12 cellular contexts compared by ENCODE assay signal in the genomic region with DNA sequence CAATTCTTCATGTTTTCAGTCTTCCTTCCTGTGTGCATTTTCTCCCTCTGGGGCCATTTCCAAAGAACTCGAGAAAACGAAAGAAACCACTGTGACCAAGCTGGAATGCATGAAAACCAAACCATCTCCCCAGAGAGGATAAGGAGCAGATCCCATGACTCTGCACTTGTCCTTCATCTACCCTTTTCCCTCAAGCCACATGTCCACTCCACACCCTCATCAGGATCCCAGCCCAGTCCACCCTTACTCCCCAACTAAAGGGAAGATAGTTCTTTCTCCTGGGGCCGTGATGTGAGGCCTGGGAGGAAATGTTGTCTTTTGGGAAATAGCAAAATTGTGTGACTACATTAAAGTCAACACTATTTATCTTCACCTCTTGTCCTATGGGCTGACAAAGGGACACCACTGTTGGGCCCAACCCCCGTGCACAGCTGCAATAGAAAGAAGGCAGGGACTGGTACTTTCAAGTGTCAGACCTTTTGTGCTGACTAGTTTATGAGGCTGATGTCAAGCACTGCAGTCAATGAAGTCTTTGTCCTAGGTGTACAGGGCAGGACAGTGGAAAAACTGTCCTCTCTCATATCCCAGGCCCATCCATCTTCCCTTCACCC.
A peak's percentile ranks its signal among the peaks of the same experiment; 100 is the strongest.
DNase-seq lines count a peak whose midpoint lies in the region; ATAC-seq and TF ChIP-seq lines count a peak whose summit lies in the region.
"Had no signal": no experiment of that assay in that cellular context is flagged by ENCODE, and none has a peak within 500 bp of the region (broad histone marks: within the 10 kb centered on the region; RNA-seq: fewer than 3 reads in every experiment).

No MANE protein-coding gene starts in this region.

- no peaks in the 10 kb centered on the region for H3K9me3 Mint-ChIP-seq in HFFc6
- no peaks in the 10 kb centered on the region for H3K9me3 Mint-ChIP-seq in nephron

- TF ChIP-seq CTCF in AG09309 (IDR thresholded peaks at IDR 0.05; ENCODE audit: control insufficient read depth, insufficient read depth, low read depth, low read length, missing control alignments), result no peak
- no peak for TF ChIP-seq CTCF in HFFc6 (IDR thresholded peaks at IDR 0.05)
- TF ChIP-seq CTCF in dorsolateral prefrontal cortex (IDR thresholded peaks at IDR 0.05 in 54 of 56, conservative IDR thresholded peaks at IDR 0.05 in 2 of 56; ENCODE audit: low read depth in 1 of 56, partially characterized antibody in 56 of 56), result no peak
- no peak for TF ChIP-seq CTCF in nephron (IDR thresholded peaks at IDR 0.05; ENCODE audit: unreplicated experiment in 3 of 3)
- TF ChIP-seq CTCF in omental fat pad (IDR thresholded peaks at IDR 0.05), result no peak
- TF ChIP-seq CTCF in GM13976 (IDR thresholded peaks at IDR 0.05; ENCODE audit: borderline replicate concordance, control extremely low read depth, extremely low read depth, insufficient read depth, missing control alignments), result no peak

- peak overlapping the region; percentile 51 for H3K4me3 Mint-ChIP-seq in HFFc6
- no peak overlapping the region for H3K4me3 Mint-ChIP-seq in nephron

- ATAC-seq in omental fat pad (ENCODE audit: low FRiP score), result no peak
- ATAC-seq in GM21723 (IDR thresholded peaks at IDR 0.05; ENCODE audit: unreplicated experiment), result no peak

- DNase-seq in AG09309 (ENCODE audit: low read depth) (peak; percentile 18), HFFc6 (peak; percentile 72), dorsolateral prefrontal cortex (peak in 1 of 10 donors; percentile 38), omental fat pad (ENCODE audit: low spot score) (no peak), LoVo (ENCODE audit: low spot score) (no peak), GM13976 (ENCODE audit: low spot score) (no peak)
- DNase-seq: effector memory CD4-positive, alpha-beta T cell; NCI-H187 treated with DMSO at 0.1 percent for 48 hours had no signal

- H3K27me3 ChIP-seq in dorsolateral prefrontal cortex, result no peaks in the 10 kb centered on the region

- peaks cover 57% of the 10 kb centered on the region for H3K4me1 Mint-ChIP-seq in HFFc6 (ENCODE audit: low read depth)
- H3K4me1 Mint-ChIP-seq in nephron, result peaks cover 51% of the 10 kb centered on the region

- H3K36me3 Mint-ChIP-seq in HFFc6 (ENCODE audit: low read depth) (no peaks in the 10 kb centered on the region), nephron (ENCODE audit: low read depth) (no peaks in the 10 kb centered on the region)

- in situ Hi-C loops in GM13976 (cut with MboI; ENCODE audit: low sequenced_read_pairs, unreplicated experiment), result no loop called here

- H3K27me3 Mint-ChIP-seq in HFFc6 (ENCODE audit: insufficient read depth) (no peaks in the 10 kb centered on the region; the same call in 1 of the 2 replicates), nephron (ENCODE audit: low read depth) (no peaks in the 10 kb centered on the region)
- H3K27me3 Mint-ChIP-seq: progenitor cell of endocrine pancreas had no signal

- intact Hi-C loops in dorsolateral prefrontal cortex (cut with DNase I), result no loop called here

- H3K27ac Mint-ChIP-seq in HFFc6 (peak overlapping the region; percentile 75), nephron (peak overlapping the region; percentile 58 to 93 (median 66))
- H3K27ac Mint-ChIP-seq: progenitor cell of endocrine pancreas had no signal

- no peak overlapping the region for H3K4me3 ChIP-seq in AG09309 (ENCODE audit: control insufficient read depth, low read depth, low read length)
- no peak overlapping the region for H3K4me3 ChIP-seq in dorsolateral prefrontal cortex

- peak overlapping the region in 49 of 59 donors; percentile 2 to 78 (median 52) for H3K27ac ChIP-seq in dorsolateral prefrontal cortex
- H3K27ac ChIP-seq: HL-60 had no signal

Comparison
In these comparisons a context has a peak if more than half of its experiments do, and no peak if none do; other contexts are left out.
1. DNase-seq: peak in AG09309 (single experiment) and HFFc6 (single experiment); none in omental fat pad (single experiment), LoVo (single experiment) and GM13976 (single experiment).